1 cellular context compared by ENCODE assay signal in genomic region chr1:6429660-6430381, GRCh38.
TF ChIP-seq lines count a peak whose summit lies in the region.
"Not testable (repeated sequence)": the region's sequence is repeated elsewhere in the genome, so short reads cannot be mapped to it uniquely, and the experiment has no call there.

No MANE protein-coding gene starts in this region.

TF ChIP-seq in K562, 482 proteins besides CTCF, POLR2A, EP300 and RAD21 (continued from another document):
- TF ChIP-seq VEZF1 (CRISPR knock-in tag; IDR thresholded peaks at IDR 0.05) = peak; percentile 73
- peak; percentile 97 for TF ChIP-seq CBFA2T2 (conservative IDR thresholded peaks at IDR 0.05)
- peak; percentile 47; the same call in 1 of the 2 replicates for TF ChIP-seq MAFG (tag; conservative IDR thresholded peaks at IDR 0.05)
- TF ChIP-seq ZNF766 (CRISPR knock-in tag; conservative IDR thresholded peaks at IDR 0.05) = 0 out of 2 replicates have a peak, but pooled peaks have one; percentile 9
- TF ChIP-seq JUND (IDR thresholded peaks at IDR 0.05; ENCODE audit: borderline replicate concordance, low read depth, low read length) = peak; percentile 71
- not testable (repeated sequence) for TF ChIP-seq JUND (tag; IDR thresholded peaks at IDR 0.05; ENCODE audit: borderline replicate concordance, low read depth, low read length)
- peak; percentile 92 for TF ChIP-seq MTA2 (IDR thresholded peaks at IDR 0.05; ENCODE audit: low read depth)
- peak; percentile 91 for TF ChIP-seq GATA2 (CRISPR knock-in tag; IDR thresholded peaks at IDR 0.05)
- TF ChIP-seq MBD2 (IDR thresholded peaks at IDR 0.05; ENCODE audit: borderline replicate concordance, low read depth) = peak; percentile 39; the same call in 1 of the 2 replicates
- TF ChIP-seq ZNF639 (CRISPR knock-in tag; conservative IDR thresholded peaks at IDR 0.05 in 1 of 2, IDR thresholded peaks at IDR 0.05 in 1 of 2) = 0 out of 4 replicates have a peak, but pooled peaks of 1 of the 2 experiments have one; percentile 21
- peak in 1 of 2 experiments; percentile 60; a peak in 1 of 4 replicates for TF ChIP-seq ZMIZ1 (IDR thresholded peaks at IDR 0.05; ENCODE audit: low read depth in 2 of 2, low read length in 2 of 2)
- peak; percentile 45; the same call in 1 of the 2 replicates for TF ChIP-seq RAD51 (IDR thresholded peaks at IDR 0.05; ENCODE audit: borderline replicate concordance, low read depth)
- TF ChIP-seq HDAC1 (IDR thresholded peaks at IDR 0.05) = peak in 1 of 2 experiments; percentile 57; a peak in 1 of 4 replicates
- TF ChIP-seq PHB2 (IDR thresholded peaks at IDR 0.05; ENCODE audit: low read depth) = peak; percentile 85
- peak; percentile 63; the same call in 1 of the 2 replicates for TF ChIP-seq BCOR (IDR thresholded peaks at IDR 0.05)
